In genomic region chr9:35731415-35732184, GRCh38 we compare ENCODE assay signal across 1 cellular context.
TF ChIP-seq lines count a peak whose summit lies in the region.

No MANE protein-coding gene starts in this region.

TF ChIP-seq in IMR-90, 13 proteins besides CTCF, POLR2A, EP300 and RAD21 (continued from another document):
- TF ChIP-seq FOS (IDR thresholded peaks at IDR 0.05; ENCODE audit: low read depth, low read length) (no peak), ELK1 (IDR thresholded peaks at IDR 0.05; ENCODE audit: borderline replicate concordance, low read depth, low read length) (no peak), NFE2L2 (IDR thresholded peaks at IDR 0.05; ENCODE audit: low read depth, low read length) (no peak), CEBPB (IDR thresholded peaks at IDR 0.05; ENCODE audit: low read depth, low read length) (no peak), MAFK (IDR thresholded peaks at IDR 0.05; ENCODE audit: low read depth, low read length) (no peak), SMC3 (IDR thresholded peaks at IDR 0.05; ENCODE audit: low read depth, low read length) (no peak), USF2 (IDR thresholded peaks at IDR 0.05; ENCODE audit: low read depth, low read length) (no peak)
